Comparison of ENCODE assay signal across 8 cellular contexts in the genomic region with DNA sequence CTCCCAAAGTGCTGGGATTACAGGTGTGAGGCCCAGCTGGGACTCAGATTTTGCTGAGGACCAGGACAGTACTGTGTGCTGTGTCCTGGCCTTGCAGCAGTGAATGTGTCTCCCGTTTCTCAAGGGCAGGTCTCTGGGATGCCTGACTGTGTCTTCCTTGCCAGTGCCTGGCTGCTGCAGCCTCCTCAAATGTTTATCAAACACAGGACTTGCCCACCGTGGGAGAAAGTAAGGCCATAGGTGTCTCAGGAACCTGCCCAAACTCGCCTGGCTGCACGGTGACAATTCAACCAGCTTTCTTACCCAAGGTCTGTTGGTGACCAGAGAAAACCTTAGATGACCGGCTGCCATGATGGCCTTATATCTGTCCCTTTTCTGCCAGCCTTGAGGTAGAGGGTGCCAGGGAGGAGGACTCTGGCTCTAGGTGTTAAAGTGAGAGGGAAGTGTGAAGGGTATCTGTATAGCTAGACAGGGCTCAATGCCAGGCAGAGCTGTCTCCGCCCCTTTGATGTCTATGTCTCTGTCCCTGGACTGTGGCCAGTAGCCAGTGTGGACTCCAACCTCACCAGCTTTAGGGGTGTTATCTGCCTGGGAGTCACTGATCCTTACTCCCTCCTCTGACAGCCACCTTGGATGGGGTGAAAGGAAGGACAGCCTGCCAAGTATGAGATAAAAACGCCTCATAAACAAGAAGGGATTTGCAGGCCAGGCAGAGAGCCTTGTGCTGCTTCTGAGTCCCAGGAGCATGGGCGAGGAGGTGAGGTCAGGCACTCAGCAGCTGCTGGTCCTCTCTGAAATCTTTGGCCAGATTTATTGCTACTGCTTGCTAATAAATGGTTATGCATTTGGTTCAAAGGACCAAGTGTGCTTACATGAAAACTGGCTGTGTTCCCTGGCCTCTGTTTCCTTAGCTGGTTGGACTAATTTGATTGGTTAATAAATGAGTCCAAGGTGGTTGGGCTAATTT. TPM values are rescaled to one million over a fixed set of nuclear protein-coding genes. Genes with fewer than 3 reads are reported as not detected.
DNase-seq lines count a peak whose midpoint lies in the region; ATAC-seq, FAIRE-seq and TF ChIP-seq lines count a peak whose summit lies in the region.

No MANE protein-coding gene starts in this region.

- H3K9me3 ChIP-seq in T-helper 17 cell (ENCODE audit: control insufficient read depth, low read length, poor library complexity, severe bottlenecking), result no peaks in the 10 kb centered on the region
- no peaks in the 10 kb centered on the region for H3K9me3 ChIP-seq in pancreas

- CTCF ChIA-PET in GM10248 (lab: Yijun Ruan, JAX), result interaction anchor here (0.8 to 2.6 kb wide), 5 partner anchors 17 to 118 kb away, joined by 3 to 6 read pairs (median 3); no protein-coding TSS in a partner anchor

- no peak for FAIRE-seq in pancreas (lab: Jason Lieb, UNC)

- no peaks in the 10 kb centered on the region for H3K27me3 Mint-ChIP-seq in T-helper 17 cell

- no peak for TF ChIP-seq CTCF in foreskin keratinocyte (conservative IDR thresholded peaks at IDR 0.05)
- no peak for TF ChIP-seq CTCF in pancreas (IDR thresholded peaks at IDR 0.05)
- no peak for TF ChIP-seq CTCF in GM10248 (IDR thresholded peaks at IDR 0.05; ENCODE audit: control extremely low read depth, extremely low read depth, low read depth, missing control alignments)

- peaks cover 60% of the 10 kb centered on the region for H3K4me1 Mint-ChIP-seq in T-helper 17 cell

- peak; percentile 56 for DNase-seq in Caki2 (ENCODE audit: low read depth)
- no peak for DNase-seq in T-helper 17 cell
- no peak for DNase-seq in foreskin keratinocyte
- DNase-seq in pancreas, result no peak
- no peak for DNase-seq in GM10248 (ENCODE audit: extremely low spot score)

- no peak for ATAC-seq in T-helper 17 cell
- ATAC-seq in foreskin keratinocyte, result no peak
- peak; percentile 14 to 66 (median 52) for ATAC-seq in pancreas
- ATAC-seq in HG02840 (IDR thresholded peaks at IDR 0.05; ENCODE audit: low FRiP score, unreplicated experiment), result no peak
- no peak for ATAC-seq in GM21723 (IDR thresholded peaks at IDR 0.05; ENCODE audit: unreplicated experiment)
- ATAC-seq in GM18502 (IDR thresholded peaks at IDR 0.05; ENCODE audit: poor library complexity, unreplicated experiment), result no peak

- H3K4me1 ChIP-seq in foreskin keratinocyte (peaks cover 52% of the 10 kb centered on the region), pancreas (peaks cover 12 to 18% (median 18%) of the 10 kb centered on the region in 3 donors)

- no peaks in the 10 kb centered on the region for H3K36me3 ChIP-seq in pancreas

- H3K27me3 ChIP-seq in foreskin keratinocyte (no peaks in the 10 kb centered on the region), pancreas (no peaks in the 10 kb centered on the region)

- WGBS in pancreas, 2 donors, result 63% methylated on average over 8 of the region's 8 CpGs

- peaks cover 3% of the 10 kb centered on the region for H3K36me3 Mint-ChIP-seq in T-helper 17 cell (ENCODE audit: low read depth)

- H3K27ac ChIP-seq in foreskin keratinocyte (peak overlapping the region; percentile 31), pancreas (peak overlapping the region in 3 of 4 donors; percentile 38 to 57 (median 48))

- H3K4me3 Mint-ChIP-seq in T-helper 17 cell, result no peak overlapping the region

- no peak overlapping the region for H3K4me3 ChIP-seq in pancreas

- in situ Hi-C loops in Caki2 (cut with HindIII; ENCODE audit: low pct_unique_long_range_greater_than_20kb, low sequenced_read_pairs), result no loop called here

- POLR2A ChIA-PET in GM10248 (lab: Yijun Ruan, JAX), result interaction anchor here (0.6 kb wide), 1 partner anchor 11 kb away, joined by 4 read pairs; no protein-coding TSS in a partner anchor

- intact Hi-C loops in pancreas (cut with DNase I), result no loop called here

- H3K27ac Mint-ChIP-seq in T-helper 17 cell, result peak overlapping the region; percentile 68

RNA-seq across cellular contexts. Expression of a gene that starts 22.3 kb away (rescaled TPM):
- 6.5 and 17.5 TPM in 2 replicates for total RNA-seq in Caki2 (2014; rRNA removed; shearing (Covaris generic); ENCODE audit: low replicate concordance)
- total RNA-seq in T-helper 17 cell (10 to 100 TPM; 72.8 to 79.0 TPM), foreskin keratinocyte (17.5 and 22.5 TPM in 2 replicates), pancreas (10 to 100 TPM in 2 of 6 donors, 1 to 10 TPM in 4; 2.2 to 12.9 (median 7.1) TPM)
- polyA plus RNA-seq in foreskin keratinocyte (5.8 and 6.3 TPM in 2 replicates), pancreas (10 to 100 TPM in 1 of 2 donors, 1 to 10 TPM in 1; 4.3 to 10.3 TPM)

Comparison
In these comparisons a context has a peak if more than half of its experiments do, and no peak if none do; other contexts are left out.
1. ATAC-seq: peak in pancreas (4 of 4); none in T-helper 17 cell (single experiment), foreskin keratinocyte (single experiment), HG02840 (single experiment), GM21723 (single experiment) and GM18502 (single experiment).